Comparison of ENCODE assay signal across 12 cellular contexts in genomic region chr3:108130705-108131104, GRCh38. TPM values are rescaled to one million over a fixed set of nuclear protein-coding genes. Genes with fewer than 3 reads are reported as not detected.
DNase-seq lines count a peak whose midpoint lies in the region; ATAC-seq and TF ChIP-seq lines count a peak whose summit lies in the region.
"Had no signal": no experiment of that assay in that cellular context is flagged by ENCODE, and none has a peak within 500 bp of the region (broad histone marks: within the 10 kb centered on the region; RNA-seq: fewer than 3 reads in every experiment).

No MANE protein-coding gene starts in this region.

- BruUV-seq in MCF 10A (replicated peaks; lab: Mats Ljungman, UMichigan) = TSS peak; percentile 94

- no peak overlapping the region for H3K4me3 Mint-ChIP-seq in MCF 10A (ENCODE audit: unreplicated experiment)
- H3K4me3 Mint-ChIP-seq: nephron progenitor cell had no signal

- H3K4me3 ChIP-seq in breast epithelium (no peak overlapping the region), SJCRH30 (no peak overlapping the region)

- no peaks in the 10 kb centered on the region for H3K36me3 Mint-ChIP-seq in MCF 10A (ENCODE audit: insufficient read depth, unreplicated experiment)

- POLR2A ChIA-PET in MCF 10A (lab: Yijun Ruan, JAX) = interaction anchor here (0.6 to 4.2 kb wide), 12 partner anchors 9 to 538 kb away, joined by 3 to 27 read pairs (median 4); partner anchors contain the start of genes CD47 and IFT57

- CTCF ChIA-PET in MCF 10A (lab: Yijun Ruan, JAX) = interaction anchor here (0.6 to 1.2 kb wide), 3 partner anchors 8 to 487 kb away, joined by 3 read pairs; no protein-coding TSS in a partner anchor

- no peaks in the 10 kb centered on the region for H3K9me3 Mint-ChIP-seq in MCF 10A (ENCODE audit: unreplicated experiment)
- H3K9me3 Mint-ChIP-seq: nephron progenitor cell had no signal

- no peaks in the 10 kb centered on the region for H3K27me3 ChIP-seq in breast epithelium
- no peaks in the 10 kb centered on the region for H3K27me3 ChIP-seq in SJCRH30

- peak overlapping the region; percentile 69 for H3K27ac Mint-ChIP-seq in MCF 10A (ENCODE audit: low read depth, unreplicated experiment)
- H3K27ac Mint-ChIP-seq: nephron progenitor cell had no signal

- no peaks in the 10 kb centered on the region for H3K36me3 ChIP-seq in breast epithelium
- H3K36me3 ChIP-seq in SJCRH30 = no peaks in the 10 kb centered on the region

- H3K4me1 Mint-ChIP-seq in MCF 10A (ENCODE audit: insufficient read depth, unreplicated experiment) = peaks cover 33% of the 10 kb centered on the region

- intact Hi-C loops in MCF 10A (cut with micrococcal nuclease) (no loop called here), breast epithelium (cut with DNase I; ENCODE audit: low total_unique reads) (no loop called here)

- DNase-seq in MCF 10A (ENCODE audit: unreplicated experiment) = no peak
- no peak for DNase-seq in breast epithelium (ENCODE audit: low spot score in 2 of 2)
- DNase-seq in SJCRH30 = no peak
- no peak for DNase-seq in epithelial cell of prostate (ENCODE audit: low read depth, low spot score)
- DNase-seq in stimulated activated naive CD8-positive, alpha-beta T cell treated with anti-CD3 and anti-CD28 coated beads, Interleukin-15, Interleukin-2, amounts not matched to agents 100 U/mL and 50 U/mL, for 24 hours = no peak
- DNase-seq in NCI-H2081 treated with DMSO at 0.1 percent for 48 hours (lab: John Stamatoyannopoulos, UW) = no peak
- no peak for DNase-seq in HUDEP-2 (lab: John Stamatoyannopoulos, UW; ENCODE audit: unreplicated experiment in 76 of 76)
- no peak for DNase-seq in NCI-H226
- DNase-seq: activated CD8-positive, alpha-beta memory T cell treated with anti-CD3 and anti-CD28 coated beads for 24 hours; NCI-H2171 treated with DMSO at 0.1 percent for 48 hours; nephron progenitor cell; stimulated activated CD4-positive, alpha-beta T cell treated with anti-CD3 and anti-CD28 coated beads, Interleukin-15, amount 100 ng/mL, for 24 hours had no signal

- H3K9me3 ChIP-seq in breast epithelium (no peaks in the 10 kb centered on the region), SJCRH30 (replicated peaks) (no peaks in the 10 kb centered on the region; the same call in 1 of the 2 replicates)

- H3K27me3 Mint-ChIP-seq in MCF 10A (ENCODE audit: insufficient read depth, unreplicated experiment) = no peaks in the 10 kb centered on the region

- TF ChIP-seq POLR2A in breast epithelium (IDR thresholded peaks at IDR 0.05) = no peak

- no peaks in the 10 kb centered on the region for H3K4me1 ChIP-seq in breast epithelium
- H3K4me1 ChIP-seq in SJCRH30 = peaks cover 35% of the 10 kb centered on the region

- ATAC-seq in stimulated activated naive CD8-positive, alpha-beta T cell treated with anti-CD3 and anti-CD28 coated beads, Interleukin-15, Interleukin-2, amounts not matched to agents 100 U/mL and 50 U/mL, for 24 hours = peak; percentile 44

- TF ChIP-seq CTCF in MCF 10A (IDR thresholded peaks at IDR 0.05; ENCODE audit: unreplicated experiment) = no peak
- TF ChIP-seq CTCF in breast epithelium (IDR thresholded peaks at IDR 0.05) = no peak

- no peak overlapping the region for H3K27ac ChIP-seq in breast epithelium
- peak overlapping the region; percentile 39 for H3K27ac ChIP-seq in SJCRH30
- peak overlapping the region; percentile 89 for H3K27ac ChIP-seq in epithelial cell of prostate

RNA-seq across cellular contexts. Expression of gene CD47, which starts 39.9 kb away (rescaled TPM):
- total RNA-seq in MCF 10A (2022) (28.5 and 31.5 TPM in 2 replicates), breast epithelium (100 to 1,000 TPM in 1 of 3 donors, 10 to 100 TPM in 2; 52.8 to 126 (median 85.5) TPM)
- 28.6 and 30.7 TPM in 2 replicates for total RNA-seq in SJCRH30 (2014; rRNA removed; shearing (Covaris generic))

Comparison
In these comparisons a context has a peak if more than half of its experiments do, and no peak if none do; other contexts are left out.
1. H3K27ac ChIP-seq: peak in SJCRH30 (single experiment) and epithelial cell of prostate (single experiment); none in breast epithelium (0 of 2).